ENCODE assay signal across 8 cellular contexts in genomic region chr19:54190942-54191670, GRCh38. TPM values are rescaled to one million over a fixed set of nuclear protein-coding genes. Genes with fewer than 3 reads are reported as not detected.
DNase-seq lines count a peak whose midpoint lies in the region; ATAC-seq and TF ChIP-seq lines count a peak whose summit lies in the region.

TSS of gene TSEN34 (plus strand) at chr19:54191308. CDS start at chr19:54191365, 57 bp downstream.

- peak; percentile 23 for ATAC-seq in DND-41 (ENCODE audit: insufficient read depth, low read depth)
- peak; percentile 27 for ATAC-seq in GM21515 (IDR thresholded peaks at IDR 0.05; ENCODE audit: unreplicated experiment)
- ATAC-seq in foreskin keratinocyte = peak; percentile 30

- peaks cover 16% of the 10 kb centered on the region for H4K20me1 ChIP-seq in DND-41 (ENCODE audit: insufficient read depth, low read length)

- peak within 1 kb of the TSS; percentile 47 to 66; a peak in 3 of 4 replicates for H3K4me3 ChIP-seq in DND-41 (ENCODE audit: low read depth in 1 of 2, low read length in 2 of 2)
- H3K4me3 ChIP-seq in HUES64 (ENCODE audit: low read length) = peak within 1 kb of the TSS; percentile 88
- peak within 1 kb of the TSS; percentile 79 for H3K4me3 ChIP-seq in neuron (ENCODE audit: low read length)

- under 1% methylated on average over 76 of the region's 76 CpGs for WGBS in HUES64

- H3K27ac ChIP-seq in DND-41 (ENCODE audit: low read length) (peak within 1 kb of the TSS; percentile 98), HUES64 (ENCODE audit: low read depth, low read length) (peak within 1 kb of the TSS; percentile 96), foreskin keratinocyte (peak within 1 kb of the TSS; percentile 93), temporal lobe (ENCODE audit: low read depth, low read length) (peak within 1 kb of the TSS; percentile 98)

- H3K9ac ChIP-seq in DND-41 (ENCODE audit: low read depth, low read length) (peak within 1 kb of the TSS; percentile 80), HUES64 (ENCODE audit: low read depth, low read length) (peak within 1 kb of the TSS; percentile 95)

- H3K36me3 ChIP-seq in DND-41 (ENCODE audit: insufficient read depth, low read length) (peaks cover 29% of the 10 kb centered on the region), HUES64 (ENCODE audit: insufficient read depth, low read length) (peaks cover 37% of the 10 kb centered on the region), neuron (ENCODE audit: insufficient read depth, low read length) (peaks cover 29% of the 10 kb centered on the region)

- H3K27me3 ChIP-seq in DND-41 (ENCODE audit: insufficient read depth, low read length, poor library complexity) (no peaks in the 10 kb centered on the region), HUES64 (ENCODE audit: insufficient read depth, low read length) (no peaks in the 10 kb centered on the region), foreskin keratinocyte (no peaks in the 10 kb centered on the region), neuron (ENCODE audit: insufficient read depth, low read length) (no peaks in the 10 kb centered on the region)

- TF ChIP-seq CTCF in DND-41 (IDR thresholded peaks at IDR 0.05; ENCODE audit: borderline replicate concordance, extremely low read depth, low read length, poor library complexity, severe bottlenecking) = no peak
- TF ChIP-seq CTCF in foreskin keratinocyte (conservative IDR thresholded peaks at IDR 0.05) = no peak

- H3K79me2 ChIP-seq in DND-41 (ENCODE audit: insufficient read depth, low read length) = peaks cover 37% of the 10 kb centered on the region

- peak within 1 kb of the TSS; percentile 88 for H3K4me2 ChIP-seq in DND-41 (ENCODE audit: insufficient read depth, low read length)

- H2AFZ ChIP-seq in DND-41 (ENCODE audit: low read depth, low read length) (peak within 1 kb of the TSS; percentile 83), neuron (ENCODE audit: low read depth, low read length) (peak within 1 kb of the TSS; percentile 52)

- DNase-seq in DND-41 = peak; percentile 89
- peak; percentile 81 for DNase-seq in OCI-M2 (lab: John Stamatoyannopoulos, UW; ENCODE audit: unreplicated experiment)
- DNase-seq in activated T-helper 9 cell treated with anti-CD3 and anti-CD28 coated beads, Interleukin-2, amount 50 U/mL, for 16 hours (ENCODE audit: low read depth) = peak; percentile 83
- DNase-seq in foreskin keratinocyte = no peak

- no peaks in the 10 kb centered on the region for H3K9me3 ChIP-seq in DND-41 (ENCODE audit: insufficient read depth, low read length, severe bottlenecking)
- no peaks in the 10 kb centered on the region for H3K9me3 ChIP-seq in HUES64 (ENCODE audit: insufficient read depth, low read depth, low read length)
- H3K9me3 ChIP-seq in neuron (ENCODE audit: low read length) = no peaks in the 10 kb centered on the region

- H3K4me1 ChIP-seq in DND-41 (ENCODE audit: insufficient read depth, low read length) (peaks cover 37% of the 10 kb centered on the region), HUES64 (ENCODE audit: insufficient read depth, low read length) (peaks cover 7% of the 10 kb centered on the region), foreskin keratinocyte (peaks cover 2% of the 10 kb centered on the region), neuron (ENCODE audit: insufficient read depth, low read length) (peaks cover 19% of the 10 kb centered on the region)

RNA-seq across cellular contexts. Expression of gene TSEN34, which starts in this region (rescaled TPM):
- polyA plus RNA-seq in HUES64 (2013, experiment 1 of 2) = 24.2 TPM
- 24.9 TPM for polyA plus RNA-seq in HUES64 (2013, experiment 2 of 2)
- total RNA-seq in foreskin keratinocyte = 95.4 and 102 TPM in 2 replicates
- 122 and 125 TPM in 2 replicates for polyA plus RNA-seq in foreskin keratinocyte
- 25.1 TPM for total RNA-seq in temporal lobe

Comparison
In these comparisons a context has a peak if more than half of its experiments do, and no peak if none do; other contexts are left out.
1. DNase-seq: peak in DND-41 (single experiment), OCI-M2 (single experiment) and activated T-helper 9 cell treated with anti-CD3 and anti-CD28 coated beads, Interleukin-2, amount 50 U/mL, for 16 hours (single experiment); none in foreskin keratinocyte (0 of 2).
2. Peak in every context shown above with its lines, with median percentiles within 50 percentile points of each other: ATAC-seq, H3K27ac ChIP-seq and H3K4me3 ChIP-seq.